ENCODE assay signal across 1 cellular context in the genomic region with DNA sequence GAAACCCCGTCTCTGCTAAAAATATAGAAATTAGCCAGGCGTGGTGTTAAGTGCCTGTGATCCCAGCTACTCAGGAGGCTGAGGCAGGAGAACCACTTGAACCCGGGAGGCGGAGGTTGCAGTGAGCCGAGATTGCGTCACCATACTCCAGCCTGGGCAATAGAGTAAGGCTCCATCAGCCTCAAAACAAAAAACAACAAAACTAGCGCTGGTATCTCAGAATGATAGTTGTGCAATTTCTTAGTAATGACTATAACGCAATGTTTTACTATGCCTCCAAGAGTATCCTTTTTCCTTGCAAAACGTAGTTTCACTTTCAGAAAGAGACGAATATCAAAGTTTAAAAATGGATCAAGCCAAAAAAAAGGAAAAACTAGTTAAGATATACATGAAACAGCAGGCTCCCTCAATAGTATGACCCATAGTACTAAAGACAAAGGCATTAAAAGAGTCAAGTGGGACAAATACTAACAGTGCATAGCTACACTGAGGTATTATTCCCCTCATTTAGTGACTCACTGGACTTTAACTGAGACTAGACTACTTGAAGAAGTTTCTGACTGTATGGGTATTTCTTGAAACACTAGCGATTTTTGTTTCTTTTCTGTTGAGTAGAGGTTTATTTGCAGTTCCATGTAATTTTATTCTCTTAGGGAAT.
TF ChIP-seq lines count a peak whose summit lies in the region.

No MANE protein-coding gene starts in this region.

TF ChIP-seq in H1, 55 proteins besides CTCF, POLR2A, EP300 and RAD21:
- peak; percentile 22; the same call in 1 of the 2 replicates for TF ChIP-seq CEBPB (IDR thresholded peaks at IDR 0.05; ENCODE audit: low read depth, low read length)
- TF ChIP-seq, protein P1, sequence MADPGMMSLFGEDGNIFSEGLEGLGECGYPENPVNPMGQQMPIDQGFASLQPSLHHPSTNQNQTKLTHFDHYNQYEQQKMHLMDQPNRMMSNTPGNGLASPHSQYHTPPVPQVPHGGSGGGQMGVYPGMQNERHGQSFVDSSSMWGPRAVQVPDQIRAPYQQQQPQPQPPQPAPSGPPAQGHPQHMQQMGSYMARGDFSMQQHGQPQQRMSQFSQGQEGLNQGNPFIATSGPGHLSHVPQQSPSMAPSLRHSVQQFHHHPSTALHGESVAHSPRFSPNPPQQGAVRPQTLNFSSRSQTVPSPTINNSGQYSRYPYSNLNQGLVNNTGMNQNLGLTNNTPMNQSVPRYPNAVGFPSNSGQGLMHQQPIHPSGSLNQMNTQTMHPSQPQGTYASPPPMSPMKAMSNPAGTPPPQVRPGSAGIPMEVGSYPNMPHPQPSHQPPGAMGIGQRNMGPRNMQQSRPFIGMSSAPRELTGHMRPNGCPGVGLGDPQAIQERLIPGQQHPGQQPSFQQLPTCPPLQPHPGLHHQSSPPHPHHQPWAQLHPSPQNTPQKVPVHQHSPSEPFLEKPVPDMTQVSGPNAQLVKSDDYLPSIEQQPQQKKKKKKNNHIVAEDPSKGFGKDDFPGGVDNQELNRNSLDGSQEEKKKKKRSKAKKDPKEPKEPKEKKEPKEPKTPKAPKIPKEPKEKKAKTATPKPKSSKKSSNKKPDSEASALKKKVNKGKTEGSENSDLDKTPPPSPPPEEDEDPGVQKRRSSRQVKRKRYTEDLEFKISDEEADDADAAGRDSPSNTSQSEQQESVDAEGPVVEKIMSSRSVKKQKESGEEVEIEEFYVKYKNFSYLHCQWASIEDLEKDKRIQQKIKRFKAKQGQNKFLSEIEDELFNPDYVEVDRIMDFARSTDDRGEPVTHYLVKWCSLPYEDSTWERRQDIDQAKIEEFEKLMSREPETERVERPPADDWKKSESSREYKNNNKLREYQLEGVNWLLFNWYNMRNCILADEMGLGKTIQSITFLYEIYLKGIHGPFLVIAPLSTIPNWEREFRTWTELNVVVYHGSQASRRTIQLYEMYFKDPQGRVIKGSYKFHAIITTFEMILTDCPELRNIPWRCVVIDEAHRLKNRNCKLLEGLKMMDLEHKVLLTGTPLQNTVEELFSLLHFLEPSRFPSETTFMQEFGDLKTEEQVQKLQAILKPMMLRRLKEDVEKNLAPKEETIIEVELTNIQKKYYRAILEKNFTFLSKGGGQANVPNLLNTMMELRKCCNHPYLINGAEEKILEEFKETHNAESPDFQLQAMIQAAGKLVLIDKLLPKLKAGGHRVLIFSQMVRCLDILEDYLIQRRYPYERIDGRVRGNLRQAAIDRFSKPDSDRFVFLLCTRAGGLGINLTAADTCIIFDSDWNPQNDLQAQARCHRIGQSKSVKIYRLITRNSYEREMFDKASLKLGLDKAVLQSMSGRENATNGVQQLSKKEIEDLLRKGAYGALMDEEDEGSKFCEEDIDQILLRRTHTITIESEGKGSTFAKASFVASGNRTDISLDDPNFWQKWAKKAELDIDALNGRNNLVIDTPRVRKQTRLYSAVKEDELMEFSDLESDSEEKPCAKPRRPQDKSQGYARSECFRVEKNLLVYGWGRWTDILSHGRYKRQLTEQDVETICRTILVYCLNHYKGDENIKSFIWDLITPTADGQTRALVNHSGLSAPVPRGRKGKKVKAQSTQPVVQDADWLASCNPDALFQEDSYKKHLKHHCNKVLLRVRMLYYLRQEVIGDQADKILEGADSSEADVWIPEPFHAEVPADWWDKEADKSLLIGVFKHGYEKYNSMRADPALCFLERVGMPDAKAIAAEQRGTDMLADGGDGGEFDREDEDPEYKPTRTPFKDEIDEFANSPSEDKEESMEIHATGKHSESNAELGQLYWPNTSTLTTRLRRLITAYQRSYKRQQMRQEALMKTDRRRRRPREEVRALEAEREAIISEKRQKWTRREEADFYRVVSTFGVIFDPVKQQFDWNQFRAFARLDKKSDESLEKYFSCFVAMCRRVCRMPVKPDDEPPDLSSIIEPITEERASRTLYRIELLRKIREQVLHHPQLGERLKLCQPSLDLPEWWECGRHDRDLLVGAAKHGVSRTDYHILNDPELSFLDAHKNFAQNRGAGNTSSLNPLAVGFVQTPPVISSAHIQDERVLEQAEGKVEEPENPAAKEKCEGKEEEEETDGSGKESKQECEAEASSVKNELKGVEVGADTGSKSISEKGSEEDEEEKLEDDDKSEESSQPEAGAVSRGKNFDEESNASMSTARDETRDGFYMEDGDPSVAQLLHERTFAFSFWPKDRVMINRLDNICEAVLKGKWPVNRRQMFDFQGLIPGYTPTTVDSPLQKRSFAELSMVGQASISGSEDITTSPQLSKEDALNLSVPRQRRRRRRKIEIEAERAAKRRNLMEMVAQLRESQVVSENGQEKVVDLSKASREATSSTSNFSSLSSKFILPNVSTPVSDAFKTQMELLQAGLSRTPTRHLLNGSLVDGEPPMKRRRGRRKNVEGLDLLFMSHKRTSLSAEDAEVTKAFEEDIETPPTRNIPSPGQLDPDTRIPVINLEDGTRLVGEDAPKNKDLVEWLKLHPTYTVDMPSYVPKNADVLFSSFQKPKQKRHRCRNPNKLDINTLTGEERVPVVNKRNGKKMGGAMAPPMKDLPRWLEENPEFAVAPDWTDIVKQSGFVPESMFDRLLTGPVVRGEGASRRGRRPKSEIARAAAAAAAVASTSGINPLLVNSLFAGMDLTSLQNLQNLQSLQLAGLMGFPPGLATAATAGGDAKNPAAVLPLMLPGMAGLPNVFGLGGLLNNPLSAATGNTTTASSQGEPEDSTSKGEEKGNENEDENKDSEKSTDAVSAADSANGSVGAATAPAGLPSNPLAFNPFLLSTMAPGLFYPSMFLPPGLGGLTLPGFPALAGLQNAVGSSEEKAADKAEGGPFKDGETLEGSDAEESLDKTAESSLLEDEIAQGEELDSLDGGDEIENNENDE (IDR thresholded peaks at IDR 0.05; ENCODE audit: insufficient replicate concordance, low read length) = no peak
